ENCODE assay signal across 10 cellular contexts in genomic region chr10:77392851-77393250, GRCh38.
DNase-seq lines count a peak whose midpoint lies in the region; ATAC-seq and TF ChIP-seq lines count a peak whose summit lies in the region.
"Had no signal": no experiment of that assay in that cellular context is flagged by ENCODE, and none has a peak within 500 bp of the region (broad histone marks: within the 10 kb centered on the region; RNA-seq: fewer than 3 reads in every experiment).

No MANE protein-coding gene starts in this region.

- H3K36me3 Mint-ChIP-seq in neural progenitor cell = no peaks in the 10 kb centered on the region

- H3K9me2 ChIP-seq in SK-N-SH = no peaks in the 10 kb centered on the region

- no peaks in the 10 kb centered on the region for H3K9me3 Mint-ChIP-seq in neural progenitor cell
- H3K9me3 Mint-ChIP-seq: activated CD8-positive, alpha-beta T cell treated with anti-CD3 and anti-CD28 coated beads for 36 hours; CD4-positive, alpha-beta T cell had no signal

- peaks cover 30% of the 10 kb centered on the region for H3F3A ChIP-seq in SK-N-SH (replicated peaks; ENCODE audit: insufficient read depth)
- no peaks in the 10 kb centered on the region for H3F3A ChIP-seq in neural progenitor cell (ENCODE audit: low read depth)

- H3K79me2 ChIP-seq in SK-N-SH (ENCODE audit: insufficient read depth) = peaks cover 7% of the 10 kb centered on the region; the same call in 1 of the 2 replicates
- H3K79me2 ChIP-seq in neural progenitor cell (ENCODE audit: low read depth) = no peaks in the 10 kb centered on the region

- H3K4me1 ChIP-seq in SK-N-SH (ENCODE audit: control insufficient read depth in 1 of 2, insufficient read depth in 2 of 2, low read depth in 1 of 2, low read length in 1 of 2) (peaks cover 41 to 57% of the 10 kb centered on the region in 2 experiments), vagina (peaks cover 41% of the 10 kb centered on the region), testis (peaks cover 6% of the 10 kb centered on the region), neural progenitor cell (peaks cover 15% of the 10 kb centered on the region)

- H3K4me3 ChIP-seq in SK-N-SH (ENCODE audit: low read depth in 2 of 2, low read length in 1 of 2) (no peak overlapping the region), vagina (no peak overlapping the region), testis (no peak overlapping the region), neural progenitor cell (no peak overlapping the region)

- H2AFZ ChIP-seq in SK-N-SH (ENCODE audit: low read depth) (no peak overlapping the region), neural progenitor cell (replicated peaks) (no peak overlapping the region)

- DNase-seq in cardiac septum (ENCODE audit: low spot score) = peak; percentile 71
- no peak for DNase-seq in left ventricle myocardium superior
- DNase-seq in SK-N-SH = no peak
- DNase-seq in glomerular endothelial cell (ENCODE audit: extremely low read depth, low read depth, low spot score) = peak; percentile 81
- no peak for DNase-seq in vagina (ENCODE audit: extremely low spot score in 2 of 2)
- DNase-seq in testis = no peak
- no peak for DNase-seq in activated gamma-delta T cell treated with Interleukin-2 at 50 U/mL for 16 hours
- no peak for DNase-seq in neural progenitor cell (ENCODE audit: low spot score)
- DNase-seq: activated CD8-positive, alpha-beta T cell treated with anti-CD3 and anti-CD28 coated beads for 36 hours; CD4-positive, alpha-beta T cell had no signal

- intact Hi-C loops in cardiac septum (cut with DNase I) = loop anchor here (5.0 to 10.0 kb wide), 2 partner anchors 218 to 249 kb away; no protein-coding TSS in a partner anchor
- intact Hi-C loops in left ventricle myocardium superior (cut with micrococcal nuclease) = no loop called here
- intact Hi-C loops in vagina (cut with DNase I) = loop anchor here (10.0 kb wide), 1 partner anchor 218 kb away; no protein-coding TSS in a partner anchor
- intact Hi-C loops in testis (cut with DNase I; ENCODE audit: low total_unique reads) = loop anchor here (5.0 kb wide), 1 partner anchor 244 kb away; the partner anchor contains the start of gene KCNMA1

- WGBS in SK-N-SH (ENCODE audit: low lambda C conversion rate) = 5% methylated on average over 5 of the region's 6 CpGs
- 86 to 94% methylated on average over 5 to 6 of the region's 6 CpGs for WGBS in testis, 2 donors

- CTCF ChIA-PET in SK-N-SH (lab: Yijun Ruan, JAX) = interaction anchor here (0.6 to 10.8 kb wide), 37 partner anchors 8 to 327 kb away, joined by 3 to 96 read pairs (median 4); no protein-coding TSS in a partner anchor

- no peak overlapping the region for H3K4me3 Mint-ChIP-seq in neural progenitor cell
- H3K4me3 Mint-ChIP-seq: activated CD8-positive, alpha-beta T cell treated with anti-CD3 and anti-CD28 coated beads for 36 hours; CD4-positive, alpha-beta T cell had no signal

- no peak for TF ChIP-seq CTCF in SK-N-SH (IDR thresholded peaks at IDR 0.05)
- TF ChIP-seq CTCF in vagina (IDR thresholded peaks at IDR 0.05) = no peak
- TF ChIP-seq CTCF in testis (IDR thresholded peaks at IDR 0.05) = no peak
- TF ChIP-seq CTCF in neural progenitor cell (IDR thresholded peaks at IDR 0.05) = no peak

- TF ChIP-seq POLR2A in vagina (IDR thresholded peaks at IDR 0.05) = no peak
- no peak for TF ChIP-seq POLR2A in testis (IDR thresholded peaks at IDR 0.05)

- H4K20me1 ChIP-seq in SK-N-SH (ENCODE audit: insufficient read depth) (peaks cover 3% of the 10 kb centered on the region; the same call in 1 of the 2 replicates), neural progenitor cell (ENCODE audit: low read depth) (no peaks in the 10 kb centered on the region)

- ATAC-seq in left ventricle myocardium superior = no peak
- ATAC-seq: activated CD8-positive, alpha-beta T cell treated with anti-CD3 and anti-CD28 coated beads for 36 hours had no signal

- peak overlapping the region; percentile 73 for H3K4me2 ChIP-seq in SK-N-SH
- no peak overlapping the region for H3K4me2 ChIP-seq in neural progenitor cell

- H3K4me1 Mint-ChIP-seq in neural progenitor cell = peaks cover 39% of the 10 kb centered on the region

- peak overlapping the region; percentile 78 to 95 for H3K27ac ChIP-seq in SK-N-SH (ENCODE audit: low read depth in 2 of 2, low read length in 1 of 2)
- H3K27ac ChIP-seq in vagina = peak overlapping the region; percentile 71
- no peak overlapping the region for H3K27ac ChIP-seq in testis
- no peak overlapping the region for H3K27ac ChIP-seq in neural progenitor cell

- no peaks in the 10 kb centered on the region for H3K36me3 ChIP-seq in SK-N-SH (replicated peaks in 1 of 2; ENCODE audit: control insufficient read depth in 1 of 2, insufficient read depth in 2 of 2, low read length in 1 of 2)
- H3K36me3 ChIP-seq in vagina = no peaks in the 10 kb centered on the region
- H3K36me3 ChIP-seq in testis (ENCODE audit: low read depth, missing control alignments) = no peaks in the 10 kb centered on the region
- no peaks in the 10 kb centered on the region for H3K36me3 ChIP-seq in neural progenitor cell

- H3K27me3 ChIP-seq in SK-N-SH (ENCODE audit: insufficient read depth) = no peaks in the 10 kb centered on the region
- no peaks in the 10 kb centered on the region for H3K27me3 ChIP-seq in vagina
- no peaks in the 10 kb centered on the region for H3K27me3 ChIP-seq in testis
- H3K27me3 ChIP-seq in neural progenitor cell = no peaks in the 10 kb centered on the region

- POLR2A ChIA-PET in SK-N-SH (lab: Yijun Ruan, JAX) = no interaction called here

- TF ChIP-seq EP300 in SK-N-SH (IDR thresholded peaks at IDR 0.05; ENCODE audit: borderline replicate concordance in 1 of 2, low read depth in 1 of 2, low read length in 1 of 2) = peak; percentile 29 to 97; a peak in 3 of 4 replicates

- H3K27ac Mint-ChIP-seq in neural progenitor cell = no peak overlapping the region
- H3K27ac Mint-ChIP-seq: activated CD8-positive, alpha-beta T cell treated with anti-CD3 and anti-CD28 coated beads for 36 hours; CD4-positive, alpha-beta T cell had no signal

- H3K27me3 Mint-ChIP-seq in neural progenitor cell (ENCODE audit: insufficient read depth, low read depth) = peaks cover 4% of the 10 kb centered on the region
- H3K27me3 Mint-ChIP-seq: activated CD8-positive, alpha-beta T cell treated with anti-CD3 and anti-CD28 coated beads for 36 hours; CD4-positive, alpha-beta T cell had no signal

- H3K9ac ChIP-seq in SK-N-SH (peak overlapping the region; percentile 61; the same call in 1 of the 2 replicates), neural progenitor cell (no peak overlapping the region)

- H3K9me3 ChIP-seq in SK-N-SH (no peaks in the 10 kb centered on the region), vagina (no peaks in the 10 kb centered on the region), testis (no peaks in the 10 kb centered on the region), neural progenitor cell (ENCODE audit: low read depth) (no peaks in the 10 kb centered on the region)

- TF ChIP-seq RAD21 in SK-N-SH (IDR thresholded peaks at IDR 0.05; ENCODE audit: low read length) = no peak

TF ChIP-seq in SK-N-SH, 30 proteins besides CTCF, POLR2A, EP300 and RAD21 (continues in another document):
- TF ChIP-seq FOXJ3 (CRISPR knock-in tag; IDR thresholded peaks at IDR 0.05) = no peak
- peak; percentile 73; the same call in 1 of the 2 replicates for TF ChIP-seq FOXM1 (IDR thresholded peaks at IDR 0.05; ENCODE audit: low read depth)
- TF ChIP-seq IRF3 (IDR thresholded peaks at IDR 0.05; ENCODE audit: low read depth, low read length) = no peak
- TF ChIP-seq YY1 (IDR thresholded peaks at IDR 0.05; ENCODE audit: low read depth) = no peak
- TF ChIP-seq NRF1 (IDR thresholded peaks at IDR 0.05; ENCODE audit: low read depth, low read length) = no peak
- TF ChIP-seq RFX5 (IDR thresholded peaks at IDR 0.05; ENCODE audit: low read length) = no peak
- peak; percentile 89; the same call in 1 of the 2 replicates for TF ChIP-seq TEAD4 (IDR thresholded peaks at IDR 0.05; ENCODE audit: borderline replicate concordance, insufficient read depth)
- TF ChIP-seq EZH2phosphoT487 (IDR thresholded peaks at IDR 0.05; ENCODE audit: borderline replicate concordance, low read depth) = no peak
- TF ChIP-seq ZBTB33 (IDR thresholded peaks at IDR 0.05; ENCODE audit: borderline replicate concordance, low read depth) = peak; percentile 74; the same call in 1 of the 2 replicates
- no peak for TF ChIP-seq USF1 (IDR thresholded peaks at IDR 0.05; ENCODE audit: borderline replicate concordance, low read depth)
- no peak for TF ChIP-seq RCOR1 (IDR thresholded peaks at IDR 0.05; ENCODE audit: low read length)
- TF ChIP-seq CHD2 (IDR thresholded peaks at IDR 0.05; ENCODE audit: low read length, partially characterized antibody) = no peak
- peak; percentile 90 for TF ChIP-seq JUND (IDR thresholded peaks at IDR 0.05)
- no peak for TF ChIP-seq MXI1 (IDR thresholded peaks at IDR 0.05; ENCODE audit: low read depth, low read length)

Comparison
In these comparisons a context has a peak if more than half of its experiments do, and no peak if none do; other contexts are left out.
1. DNase-seq: peak in cardiac septum (single experiment) and glomerular endothelial cell (single experiment); none in left ventricle myocardium superior (single experiment), SK-N-SH (single experiment), vagina (0 of 2), testis (single experiment), activated gamma-delta T cell treated with Interleukin-2 at 50 U/mL for 16 hours (single experiment) and neural progenitor cell (single experiment).
2. H3K27ac ChIP-seq: peak in SK-N-SH (2 of 2) and vagina (single experiment); none in testis (0 of 2) and neural progenitor cell (single experiment).